18 cellular contexts compared by ENCODE assay signal in genomic region chr21:42942244-42942643, GRCh38. TPM values are rescaled to one million over a fixed set of nuclear protein-coding genes. Genes with fewer than 3 reads are reported as not detected.
DNase-seq lines count a peak whose midpoint lies in the region; ATAC-seq and TF ChIP-seq lines count a peak whose summit lies in the region.
"Had no signal": no experiment of that assay in that cellular context is flagged by ENCODE, and none has a peak within 500 bp of the region (broad histone marks: within the 10 kb centered on the region; RNA-seq: fewer than 3 reads in every experiment).

No MANE protein-coding gene starts in this region.

- no peaks in the 10 kb centered on the region for H3K27me3 Mint-ChIP-seq in activated naive CD8-positive, alpha-beta T cell treated with anti-CD3 and anti-CD28 coated beads for 36 hours

- H3K27me3 ChIP-seq in lower lobe of right lung (ENCODE audit: low read depth): no peaks in the 10 kb centered on the region

- TF ChIP-seq CTCF in epithelial cell of esophagus (IDR thresholded peaks at IDR 0.05; ENCODE audit: insufficient read depth, low read depth, low read length, missing control alignments): no peak
- TF ChIP-seq CTCF in lower lobe of right lung (IDR thresholded peaks at IDR 0.05): no peak

- no peak overlapping the region for H3K4me3 ChIP-seq in epithelial cell of esophagus (ENCODE audit: low read length)
- H3K4me3 ChIP-seq in lower lobe of right lung: no peak overlapping the region

- H3K4me3 Mint-ChIP-seq in activated naive CD8-positive, alpha-beta T cell treated with anti-CD3 and anti-CD28 coated beads for 36 hours: no peak overlapping the region
- H3K4me3 Mint-ChIP-seq: CD8-positive, alpha-beta T cell had no signal

- H3K4me1 ChIP-seq in lower lobe of right lung: no peaks in the 10 kb centered on the region

- no peaks in the 10 kb centered on the region for H3K4me1 Mint-ChIP-seq in activated naive CD8-positive, alpha-beta T cell treated with anti-CD3 and anti-CD28 coated beads for 36 hours

- no peak overlapping the region for H3K27ac Mint-ChIP-seq in activated naive CD8-positive, alpha-beta T cell treated with anti-CD3 and anti-CD28 coated beads for 36 hours
- H3K27ac Mint-ChIP-seq: CD8-positive, alpha-beta T cell had no signal

- no peaks in the 10 kb centered on the region for H3K36me3 ChIP-seq in lower lobe of right lung

- DNase-seq in DMS53 (lab: John Stamatoyannopoulos, UW) (peak; percentile 12), DMS53 treated with DMSO at 0.1 percent for 48 hours (lab: John Stamatoyannopoulos, UW; ENCODE audit: unreplicated experiment) (no peak), LoVo (ENCODE audit: low spot score) (peak; percentile 21), epithelial cell of esophagus (ENCODE audit: low read depth) (peak; percentile 57), sciatic nerve (ENCODE audit: low spot score) (peak; percentile 6), GM19240 (ENCODE audit: insufficient read length, low spot score) (no peak), lower lobe of right lung (no peak)
- no peak for DNase-seq in activated naive CD8-positive, alpha-beta T cell treated with anti-CD3 and anti-CD28 coated beads for 36 hours
- DNase-seq: CD8-positive, alpha-beta T cell; GDM1; Karpas-422; NCI-H1417; NCI-H187 treated with DMSO at 0.1 percent for 48 hours; NCI-H446; OCI-M1; RPMI8226 had no signal

- H3K27ac ChIP-seq in lower lobe of right lung: no peak overlapping the region
- H3K27ac ChIP-seq: 22Rv1 had no signal

- ATAC-seq in sciatic nerve: no peak
- ATAC-seq in lower lobe of right lung: no peak
- ATAC-seq: CD8-positive, alpha-beta T cell had no signal

- H3K9me3 Mint-ChIP-seq in activated naive CD8-positive, alpha-beta T cell treated with anti-CD3 and anti-CD28 coated beads for 36 hours: no peaks in the 10 kb centered on the region
- H3K9me3 Mint-ChIP-seq: CD8-positive, alpha-beta T cell had no signal

- no peaks in the 10 kb centered on the region for H3K36me3 Mint-ChIP-seq in activated naive CD8-positive, alpha-beta T cell treated with anti-CD3 and anti-CD28 coated beads for 36 hours
- H3K36me3 Mint-ChIP-seq: CD8-positive, alpha-beta T cell had no signal

- H3K9me3 ChIP-seq in lower lobe of right lung: no peaks in the 10 kb centered on the region

- intact Hi-C loops in sciatic nerve (cut with DNase I) (no loop called here), lower lobe of right lung (cut with DNase I) (no loop called here)

RNA-seq across cellular contexts. Expression of gene ERVH48-1, which starts 16.8 kb away (rescaled TPM):
- not detected for total RNA-seq in sciatic nerve
- total RNA-seq in lower lobe of right lung: not detected
- under 1 TPM; 0.23 to 0.32 TPM for total RNA-seq in activated naive CD8-positive, alpha-beta T cell treated with anti-CD3 and anti-CD28 coated beads for 36 hours
- total RNA-seq: SK-MEL-5 had no signal

RNA-seq across cellular contexts. Expression of gene PKNOX1, which starts 32.1 kb away (rescaled TPM):
- total RNA-seq in sciatic nerve (23.1 TPM), lower lobe of right lung (17.5 TPM)
- total RNA-seq in activated naive CD8-positive, alpha-beta T cell treated with anti-CD3 and anti-CD28 coated beads for 36 hours: 10 to 100 TPM; 17.8 to 18.5 TPM

RNA-seq across cellular contexts. Expression of gene NDUFV3, which starts 49.1 kb away (rescaled TPM):
- 43.8 TPM for total RNA-seq in sciatic nerve
- total RNA-seq in lower lobe of right lung: 35.7 TPM
- 10 to 100 TPM; 34.2 to 34.3 TPM for total RNA-seq in activated naive CD8-positive, alpha-beta T cell treated with anti-CD3 and anti-CD28 coated beads for 36 hours

Comparison
In these comparisons a context has a peak if more than half of its experiments do, and no peak if none do; other contexts are left out.
1. DNase-seq: peak in DMS53 (single experiment), LoVo (single experiment), epithelial cell of esophagus (single experiment) and sciatic nerve (single experiment); none in DMS53 treated with DMSO at 0.1 percent for 48 hours (single experiment), GM19240 (single experiment), lower lobe of right lung (single experiment) and activated naive CD8-positive, alpha-beta T cell treated with anti-CD3 and anti-CD28 coated beads for 36 hours (single experiment).